In the genomic region with DNA sequence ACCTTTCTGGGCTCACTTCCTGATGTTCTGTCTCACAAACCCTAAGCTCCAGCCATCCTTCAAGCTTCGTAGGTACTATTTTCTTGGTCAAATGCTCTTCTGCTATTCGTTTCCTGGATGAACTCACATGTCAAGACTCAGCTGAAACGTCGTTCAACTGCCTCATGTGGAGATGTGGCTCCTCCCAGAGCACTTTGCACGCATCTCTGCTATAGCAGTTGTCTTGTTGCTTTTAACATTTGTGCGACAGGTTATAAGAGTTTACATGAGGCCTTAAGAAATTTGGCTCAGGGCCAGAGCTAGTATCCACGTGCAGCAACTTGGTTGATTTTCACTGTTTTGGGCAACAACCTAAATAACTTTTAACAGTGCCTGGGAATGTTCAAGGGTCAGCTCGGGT, we compare ENCODE assay signal across 21 cellular contexts. TPM values are rescaled to one million over a fixed set of nuclear protein-coding genes. Genes with fewer than 3 reads are reported as not detected.
DNase-seq lines count a peak whose midpoint lies in the region; ATAC-seq, FAIRE-seq and TF ChIP-seq lines count a peak whose summit lies in the region.
"Had no signal": no experiment of that assay in that cellular context is flagged by ENCODE, and none has a peak within 500 bp of the region (broad histone marks: within the 10 kb centered on the region; RNA-seq: fewer than 3 reads in every experiment).

No MANE protein-coding gene starts in this region.

- H2BK120ac ChIP-seq in IMR-90 (ENCODE audit: low read depth, low read length) (no peak overlapping the region), mesenchymal stem cell (ENCODE audit: low read depth, low read length) (no peak overlapping the region)

- peak overlapping the region; percentile 44 for H2AFZ ChIP-seq in IMR-90 (replicated peaks; ENCODE audit: low read length, poor library complexity)
- H2AFZ ChIP-seq in mesenchymal stem cell (ENCODE audit: low read depth, low read length) = peak overlapping the region; percentile 5
- H2AFZ ChIP-seq: PC-9 had no signal

- CTCF ChIA-PET in IMR-90 (lab: Yijun Ruan, JAX) = no interaction called here

- H3K9me3 ChIP-seq in IMR-90 (ENCODE audit: control insufficient read depth, insufficient read depth, low read length) (no peaks in the 10 kb centered on the region), mesenchymal stem cell (ENCODE audit: control insufficient read depth, low read length) (no peaks in the 10 kb centered on the region)
- no peaks in the 10 kb centered on the region for H3K9me3 ChIP-seq in effector memory CD4-positive, alpha-beta T cell (ENCODE audit: control insufficient read depth, low read length)
- H3K9me3 ChIP-seq: SJSA1 had no signal

- no peak overlapping the region; the same call in 2 of the 3 replicates for H2BK15ac ChIP-seq in IMR-90 (ENCODE audit: low read depth, low read length)
- H2BK15ac ChIP-seq in mesenchymal stem cell (ENCODE audit: low read depth, poor library complexity, severe bottlenecking) = no peak overlapping the region

- H3K9me1 ChIP-seq in IMR-90 (ENCODE audit: insufficient read depth, low read length) = no peaks in the 10 kb centered on the region

- H3K56ac ChIP-seq in IMR-90 (ENCODE audit: extremely low read depth, insufficient read depth, low read length) = no peak overlapping the region

- TF ChIP-seq RAD21 in IMR-90 (IDR thresholded peaks at IDR 0.05; ENCODE audit: low read length) = no peak

- H4K91ac ChIP-seq in IMR-90 (ENCODE audit: insufficient read depth, low read depth, low read length) = no peak overlapping the region
- no peak overlapping the region for H4K91ac ChIP-seq in mesenchymal stem cell (ENCODE audit: low read length)

- in situ Hi-C loops in IMR-90 (cut with MboI; ENCODE audit: low sequenced_read_pairs) = no loop called here

- no peak overlapping the region for H2AK9ac ChIP-seq in IMR-90 (replicated peaks; ENCODE audit: low read depth, low read length, poor library complexity)

- H3K9ac ChIP-seq in IMR-90 (ENCODE audit: low read depth, low read length) = no peak overlapping the region
- no peak overlapping the region for H3K9ac ChIP-seq in mesenchymal stem cell (ENCODE audit: low read length)

- no peaks in the 10 kb centered on the region for H3K27me3 ChIP-seq in IMR-90 (ENCODE audit: control insufficient read depth, insufficient read depth, low read length)
- H3K27me3 ChIP-seq in mesenchymal stem cell (ENCODE audit: control insufficient read depth in 1 of 2, insufficient read depth in 1 of 2, low read length in 2 of 2) = no peaks in the 10 kb centered on the region
- no peaks in the 10 kb centered on the region for H3K27me3 ChIP-seq in effector memory CD4-positive, alpha-beta T cell (replicated peaks; ENCODE audit: control insufficient read depth, insufficient read depth, low read length, poor library complexity, severe bottlenecking)
- H3K27me3 ChIP-seq: SJSA1 had no signal

- H2BK5ac ChIP-seq in IMR-90 (ENCODE audit: low read depth, low read length, poor library complexity, severe bottlenecking) (no peak overlapping the region), mesenchymal stem cell (ENCODE audit: low read depth, low read length, poor library complexity, severe bottlenecking) (no peak overlapping the region)

- intact Hi-C loops in IMR-90 (cut with micrococcal nuclease) = no loop called here

- no peaks in the 10 kb centered on the region for H3K79me1 ChIP-seq in IMR-90 (ENCODE audit: low read depth in 1 of 2, low read length in 2 of 2)
- H3K79me1 ChIP-seq in mesenchymal stem cell (replicated peaks; ENCODE audit: low read length, poor library complexity, severe bottlenecking) = no peaks in the 10 kb centered on the region

- POLR2A ChIA-PET in IMR-90 (lab: Charles Lee; ENCODE audit: unreplicated experiment) = no interaction called here

- no peak overlapping the region for H3K23ac ChIP-seq in IMR-90 (ENCODE audit: low read depth, low read length)
- no peak overlapping the region for H3K23ac ChIP-seq in mesenchymal stem cell (ENCODE audit: low read length in 2 of 2)

- DNase-seq in IMR-90 (no peak), RPMI8226 (peak; percentile 89), mesenchymal stem cell (no peak), D721Med (ENCODE audit: insufficient read length, low spot score) (no peak)
- no peak for DNase-seq in effector memory CD4-positive, alpha-beta T cell
- DNase-seq: CD4-positive, CD25-positive, alpha-beta regulatory T cell; DMS79; Kasumi-1; NCI-H1092; NCI-H146; NCI-H2029; NCI-H2171 treated with DMSO at 0.1 percent for 48 hours; NCI-H446 treated with DMSO at 0.1 percent for 48 hours; PC-9; T-helper 1 cell had no signal

- H2AK5ac ChIP-seq in IMR-90 (ENCODE audit: low read depth, low read length) (no peak overlapping the region), mesenchymal stem cell (ENCODE audit: low read length, severe bottlenecking) (no peak overlapping the region)

- H3K4me2 ChIP-seq in IMR-90 (ENCODE audit: low read depth, low read length) = no peak overlapping the region
- H3K4me2 ChIP-seq in mesenchymal stem cell (ENCODE audit: low read length, poor library complexity, severe bottlenecking) = no peak overlapping the region
- H3K4me2 ChIP-seq: A549, PC-9 had no signal

- H2BK12ac ChIP-seq in mesenchymal stem cell (ENCODE audit: low read length in 2 of 2) = no peak overlapping the region

- H3K4me3 ChIP-seq in IMR-90 (ENCODE audit: insufficient read depth, low read depth, low read length) (no peak overlapping the region), mesenchymal stem cell (ENCODE audit: insufficient read depth in 1 of 2, low read depth in 1 of 2, low read length in 2 of 2) (no peak overlapping the region)
- no peak overlapping the region for H3K4me3 ChIP-seq in effector memory CD4-positive, alpha-beta T cell (ENCODE audit: insufficient read depth, low read depth, low read length, poor library complexity, severe bottlenecking)
- H3K4me3 ChIP-seq: A549, PC-9, SJSA1 had no signal

- no peaks in the 10 kb centered on the region for H3K36me3 ChIP-seq in IMR-90 (ENCODE audit: control insufficient read depth, insufficient read depth, low read length)
- H3K36me3 ChIP-seq in mesenchymal stem cell (ENCODE audit: control insufficient read depth in 1 of 2, insufficient read depth in 2 of 2, low read depth in 1 of 2, low read length in 2 of 2) = no peaks in the 10 kb centered on the region
- no peaks in the 10 kb centered on the region for H3K36me3 ChIP-seq in effector memory CD4-positive, alpha-beta T cell (ENCODE audit: control insufficient read depth, insufficient read depth, low read length)
- H3K36me3 ChIP-seq: SJSA1 had no signal

- 58% methylated on average over 4 of the region's 8 CpGs; no CpG with 5 or more reads in 1 of the 2 experiments for WGBS in IMR-90 (ENCODE audit: extremely low coverage in 2 of 2, insufficient read length in 1 of 2), 2 experiments
- 63% methylated on average over 8 of the region's 8 CpGs for WGBS in mesenchymal stem cell

- no peak for TF ChIP-seq POLR2A in IMR-90 (IDR thresholded peaks at IDR 0.05; ENCODE audit: low read depth, low read length)

- dilution Hi-C loops in IMR-90 (cut with HindIII; ENCODE audit: low sequenced_read_pairs, unreplicated experiment) = no loop called here

- no peak for FAIRE-seq in D721Med (lab: Jason Lieb, UNC)

- no peak for ATAC-seq in IMR-90 (ENCODE audit: low read depth)
- ATAC-seq in GM18498 (IDR thresholded peaks at IDR 0.05; ENCODE audit: unreplicated experiment) = no peak
- ATAC-seq: Right ventricle myocardium inferior had no signal

- H3K27ac ChIP-seq in IMR-90 (ENCODE audit: insufficient read depth, low read length) = no peak overlapping the region
- no peak overlapping the region for H3K27ac ChIP-seq in mesenchymal stem cell (ENCODE audit: low read length, poor library complexity, severe bottlenecking)
- H3K27ac ChIP-seq in effector memory CD4-positive, alpha-beta T cell (ENCODE audit: insufficient read depth, low read length, poor library complexity, severe bottlenecking) = no peak overlapping the region
- H3K27ac ChIP-seq: A549, PC-9, SJSA1 had no signal

- H2BK20ac ChIP-seq in IMR-90 (ENCODE audit: low read depth, low read length) = no peak overlapping the region

- no peak for TF ChIP-seq CTCF in IMR-90 (conservative IDR thresholded peaks at IDR 0.05; ENCODE audit: low read depth, low read length)
- no peak for TF ChIP-seq CTCF in D721Med (IDR thresholded peaks at IDR 0.05; ENCODE audit: insufficient read depth, missing control alignments)

- H4K8ac ChIP-seq in IMR-90 (ENCODE audit: low read depth in 2 of 2, low read length in 2 of 2) (no peak overlapping the region), mesenchymal stem cell (ENCODE audit: low read length) (no peak overlapping the region)

- BruUV-seq in IMR-90 (replicated peaks; lab: Mats Ljungman, UMichigan) = no TSS peak

- H3K14ac ChIP-seq in IMR-90 (replicated peaks; ENCODE audit: low read depth, low read length) (no peak overlapping the region; the same call in 1 of the 2 replicates), mesenchymal stem cell (ENCODE audit: low read length in 2 of 2) (no peak overlapping the region)

- H4K5ac ChIP-seq in IMR-90 (ENCODE audit: low read depth, low read length) = no peak overlapping the region

- H3K18ac ChIP-seq in IMR-90 (ENCODE audit: low read depth, low read length) = no peak overlapping the region
- H3K18ac ChIP-seq in mesenchymal stem cell (ENCODE audit: low read depth in 1 of 2, low read length in 2 of 2) = no peak overlapping the region

- H3K4me1 ChIP-seq in IMR-90 (ENCODE audit: control insufficient read depth, insufficient read depth, low read length) = no peaks in the 10 kb centered on the region
- H3K4me1 ChIP-seq in mesenchymal stem cell (ENCODE audit: control insufficient read depth, insufficient read depth, low read depth, low read length) = no peaks in the 10 kb centered on the region
- no peaks in the 10 kb centered on the region for H3K4me1 ChIP-seq in effector memory CD4-positive, alpha-beta T cell (ENCODE audit: control insufficient read depth, insufficient read depth, low read length, poor library complexity, severe bottlenecking)
- H3K4me1 ChIP-seq: A549, SJSA1 had no signal

- H3K4ac ChIP-seq in IMR-90 (ENCODE audit: low read depth, low read length) (no peak overlapping the region), mesenchymal stem cell (ENCODE audit: low read depth in 1 of 2, low read length in 2 of 2) (no peak overlapping the region)

- no peaks in the 10 kb centered on the region for H4K20me1 ChIP-seq in IMR-90 (ENCODE audit: insufficient read depth, low read length)

RNA-seq across cellular contexts. Expression of gene KRT40, which starts 2.8 kb away (rescaled TPM):
- not detected in 2 replicates for total RNA-seq in IMR-90 (2012; rRNA removed)
- not detected in 2 replicates for polyA plus RNA-seq in IMR-90 (2012; rRNA removed)
- polyA plus RNA-seq in IMR-90 (2012; cell fraction: cytosol; rRNA removed) = not detected in 2 replicates
- not detected in 2 replicates for polyA plus RNA-seq in IMR-90 (2012; cell fraction: nucleus; rRNA removed; ENCODE audit: low replicate concordance)
- not detected for polyA plus RNA-seq in mesenchymal stem cell (2013, experiment 1 of 2)
- not detected for polyA plus RNA-seq in mesenchymal stem cell (2013, experiment 2 of 2)
- total RNA-seq: CD4-positive, CD25-positive, alpha-beta regulatory T cell; H4; PC-9; Right ventricle myocardium inferior; SJSA1 had no signal
- polyA plus RNA-seq: A549; BJ; CD4-positive, CD25-positive, alpha-beta regulatory T cell had no signal

RNA-seq across cellular contexts. Expression of gene KRTAP3-3, which starts 7.0 kb away (rescaled TPM):
- not detected in 2 replicates for total RNA-seq in IMR-90 (2012; rRNA removed)
- polyA plus RNA-seq in IMR-90 (2012; rRNA removed) = not detected in 2 replicates
- not detected in 2 replicates for polyA plus RNA-seq in IMR-90 (2012; cell fraction: cytosol; rRNA removed)
- not detected in 2 replicates for polyA plus RNA-seq in IMR-90 (2012; cell fraction: nucleus; rRNA removed; ENCODE audit: low replicate concordance)
- polyA plus RNA-seq in mesenchymal stem cell (2013, experiment 1 of 2) = not detected
- not detected for polyA plus RNA-seq in mesenchymal stem cell (2013, experiment 2 of 2)
- total RNA-seq: CD4-positive, CD25-positive, alpha-beta regulatory T cell; H4; PC-9; Right ventricle myocardium inferior; SJSA1 had no signal
- polyA plus RNA-seq: A549; BJ; CD4-positive, CD25-positive, alpha-beta regulatory T cell had no signal

RNA-seq across cellular contexts. Expression of gene KRTAP3-2, which starts 12.8 kb away (rescaled TPM):
- not detected in 2 replicates for total RNA-seq in IMR-90 (2012; rRNA removed)
- not detected in 2 replicates for polyA plus RNA-seq in IMR-90 (2012; rRNA removed)
- polyA plus RNA-seq in IMR-90 (2012; cell fraction: cytosol; rRNA removed) = not detected in 2 replicates
- polyA plus RNA-seq in IMR-90 (2012; cell fraction: nucleus; rRNA removed; ENCODE audit: low replicate concordance) = not detected in 2 replicates
- not detected for polyA plus RNA-seq in mesenchymal stem cell (2013, experiment 1 of 2)
- not detected for polyA plus RNA-seq in mesenchymal stem cell (2013, experiment 2 of 2)
- total RNA-seq: CD4-positive, CD25-positive, alpha-beta regulatory T cell; H4; PC-9; Right ventricle myocardium inferior; SJSA1 had no signal
- polyA plus RNA-seq: A549; BJ; CD4-positive, CD25-positive, alpha-beta regulatory T cell had no signal

RNA-seq across cellular contexts. Expression of gene KRT39, which starts 20.2 kb away (rescaled TPM):
- total RNA-seq in IMR-90 (2012; rRNA removed) = not detected in 2 replicates
- 0.15 TPM in 1 of 2 replicates, not detected in the other for polyA plus RNA-seq in IMR-90 (2012; rRNA removed)
- polyA plus RNA-seq in IMR-90 (2012; cell fraction: cytosol; rRNA removed) = 0.08 and 0.16 TPM in 2 replicates
- 0.09 TPM in 1 of 2 replicates, not detected in the other for polyA plus RNA-seq in IMR-90 (2012; cell fraction: nucleus; rRNA removed; ENCODE audit: low replicate concordance)
- polyA plus RNA-seq in mesenchymal stem cell (2013, experiment 1 of 2) = 0.06 TPM
- polyA plus RNA-seq in mesenchymal stem cell (2013, experiment 2 of 2) = not detected
- total RNA-seq: CD4-positive, CD25-positive, alpha-beta regulatory T cell; H4; PC-9; Right ventricle myocardium inferior; SJSA1 had no signal
- polyA plus RNA-seq: A549; BJ; CD4-positive, CD25-positive, alpha-beta regulatory T cell had no signal

RNA-seq across cellular contexts. Expression of gene KRTAP3-1, which starts 22.0 kb away (rescaled TPM):
- not detected in 2 replicates for total RNA-seq in IMR-90 (2012; rRNA removed)
- not detected in 2 replicates for polyA plus RNA-seq in IMR-90 (2012; rRNA removed)
- polyA plus RNA-seq in IMR-90 (2012; cell fraction: cytosol; rRNA removed) = not detected in 2 replicates
- not detected in 2 replicates for polyA plus RNA-seq in IMR-90 (2012; cell fraction: nucleus; rRNA removed; ENCODE audit: low replicate concordance)
- polyA plus RNA-seq in mesenchymal stem cell (2013, experiment 1 of 2) = not detected
- not detected for polyA plus RNA-seq in mesenchymal stem cell (2013, experiment 2 of 2)
- total RNA-seq: CD4-positive, CD25-positive, alpha-beta regulatory T cell; H4; PC-9; Right ventricle myocardium inferior; SJSA1 had no signal
- polyA plus RNA-seq: A549; BJ; CD4-positive, CD25-positive, alpha-beta regulatory T cell had no signal
